ENCODE assay signal across 14 cellular contexts in the genomic region with DNA sequence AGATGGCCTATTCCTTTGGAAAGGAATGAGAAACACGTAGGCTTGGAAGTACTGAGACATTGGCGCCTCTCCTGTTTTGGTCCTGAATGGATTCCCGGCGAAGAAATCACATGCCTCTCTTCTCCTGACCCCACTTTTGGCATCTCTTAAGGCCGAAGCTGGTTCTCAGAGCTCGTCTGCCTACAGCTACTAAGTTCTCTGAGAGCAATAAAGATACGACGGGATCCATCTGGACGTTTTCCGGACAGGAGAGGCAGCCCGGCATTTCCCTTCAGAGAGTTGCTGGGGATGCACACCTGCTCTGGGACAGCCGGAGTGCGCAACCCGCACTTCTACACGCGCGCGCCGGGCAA.
DNase-seq lines count a peak whose midpoint lies in the region; ATAC-seq and TF ChIP-seq lines count a peak whose summit lies in the region.
"Had no signal": no experiment of that assay in that cellular context is flagged by ENCODE, and none has a peak within 500 bp of the region (broad histone marks: within the 10 kb centered on the region; RNA-seq: fewer than 3 reads in every experiment).

No MANE protein-coding gene starts in this region.

- no peak for ATAC-seq in HG02763 (IDR thresholded peaks at IDR 0.05; ENCODE audit: unreplicated experiment)
- ATAC-seq: naive thymus-derived CD8-positive, alpha-beta T cell had no signal

- TF ChIP-seq CTCF in AG04449 (IDR thresholded peaks at IDR 0.05; ENCODE audit: insufficient read depth, low read length, missing control alignments): no peak
- TF ChIP-seq CTCF in esophagus muscularis mucosa (IDR thresholded peaks at IDR 0.05): no peak
- no peak for TF ChIP-seq CTCF in osteoblast (IDR thresholded peaks at IDR 0.05; ENCODE audit: extremely low read depth, low read depth, low read length)

- H3K4me2 ChIP-seq in osteoblast (ENCODE audit: insufficient read depth, low read length): no peak overlapping the region
- H3K4me2 ChIP-seq: BLaER1 had no signal

- intact Hi-C loops in esophagus muscularis mucosa (cut with DNase I): loop anchor here (5.0 kb wide), 2 partner anchors 308 to 323 kb away; no protein-coding TSS in a partner anchor

- H3K9ac ChIP-seq in HUES6 (ENCODE audit: low read length): peak overlapping the region; percentile 17
- H3K9ac ChIP-seq: BLaER1 had no signal

- no peak overlapping the region for H2AFZ ChIP-seq in osteoblast (ENCODE audit: low read length)

- 14% methylated on average over 19 of the region's 19 CpGs for WGBS in esophagus muscularis mucosa

- H3K27ac ChIP-seq in HUES6 (ENCODE audit: low read depth, low read length) (no peak overlapping the region), esophagus muscularis mucosa (replicated peaks in 1 of 4) (no peak overlapping the region), osteoblast (ENCODE audit: low read depth, low read length) (no peak overlapping the region)
- H3K27ac ChIP-seq: BLaER1 had no signal

- H3K9me3 ChIP-seq in HUES6 (ENCODE audit: control insufficient read depth, insufficient read depth, low read depth, low read length): no peaks in the 10 kb centered on the region
- no peaks in the 10 kb centered on the region for H3K9me3 ChIP-seq in esophagus muscularis mucosa
- H3K9me3 ChIP-seq in osteoblast (ENCODE audit: low read depth, low read length): no peaks in the 10 kb centered on the region

- no peaks in the 10 kb centered on the region for H3K36me3 ChIP-seq in HUES6 (ENCODE audit: control insufficient read depth, insufficient read depth, low read length)
- no peaks in the 10 kb centered on the region for H3K36me3 ChIP-seq in esophagus muscularis mucosa
- no peaks in the 10 kb centered on the region for H3K36me3 ChIP-seq in osteoblast (ENCODE audit: insufficient read depth, low read length)
- H3K36me3 ChIP-seq: BLaER1 had no signal

- DNase-seq in AG04449 (ENCODE audit: low read depth, low spot score): no peak
- DNase-seq in esophagus muscularis mucosa (ENCODE audit: extremely low spot score): peak; percentile 86
- DNase-seq in osteoblast (ENCODE audit: insufficient read length, low spot score, missing footprints): peak; percentile 53
- DNase-seq in CD1c-positive myeloid dendritic cell (ENCODE audit: extremely low spot score): no peak
- no peak for DNase-seq in AG08395 (ENCODE audit: low spot score)
- no peak for DNase-seq in NCI-H2029 treated with DMSO at 0.1 percent for 48 hours (lab: John Stamatoyannopoulos, UW)
- DNase-seq: activated B cell treated with CpG ODN at 0.5 μM for 24 hours; GOT3; naive thymus-derived CD8-positive, alpha-beta T cell; SHP77 treated with DMSO at 0.1 percent for 48 hours; stimulated activated CD8-positive, alpha-beta memory T cell treated with anti-CD3 and anti-CD28 coated beads, Interleukin-4, amount 100 ng/mL, for 48 hours had no signal

- no peak for TF ChIP-seq EP300 in esophagus muscularis mucosa (IDR thresholded peaks at IDR 0.05)

- TF ChIP-seq POLR2A in esophagus muscularis mucosa (IDR thresholded peaks at IDR 0.05; ENCODE audit: low read depth): no peak

- no peaks in the 10 kb centered on the region for H3K79me2 ChIP-seq in osteoblast (ENCODE audit: insufficient read depth, low read length)

- H3K4me3 ChIP-seq in AG04449 (ENCODE audit: low read depth, low read length) (peak overlapping the region; percentile 45), HUES6 (ENCODE audit: low read depth, low read length) (peak overlapping the region; percentile 82), esophagus muscularis mucosa (peak overlapping the region; percentile 39 to 52 (median 46)), osteoblast (ENCODE audit: insufficient read depth, low read length) (no peak overlapping the region)
- H3K4me3 ChIP-seq: BLaER1 had no signal

- CTCF ChIA-PET in AG04449 (lab: Yijun Ruan, JAX): interaction anchor here (0.8 to 2.7 kb wide), 7 partner anchors 9 to 323 kb away, joined by 3 to 22 read pairs (median 3); no protein-coding TSS in a partner anchor

- H3K27me3 ChIP-seq in HUES6 (ENCODE audit: control insufficient read depth, insufficient read depth, low read length): peaks cover 49% of the 10 kb centered on the region
- H3K27me3 ChIP-seq in esophagus muscularis mucosa: peaks cover 0 to 18% (median 0%) of the 10 kb centered on the region in 4 donors
- peaks cover 32% of the 10 kb centered on the region for H3K27me3 ChIP-seq in osteoblast (ENCODE audit: insufficient read depth, low read length)
- H3K27me3 ChIP-seq: BLaER1 had no signal

- H3K4me1 ChIP-seq in HUES6 (ENCODE audit: control insufficient read depth, insufficient read depth, low read length) (no peaks in the 10 kb centered on the region), esophagus muscularis mucosa (peaks cover 2 to 15% (median 14%) of the 10 kb centered on the region in 4 donors), osteoblast (ENCODE audit: insufficient read depth, low read length) (no peaks in the 10 kb centered on the region)

- H4K20me1 ChIP-seq in osteoblast (ENCODE audit: insufficient read depth, low read length): no peaks in the 10 kb centered on the region
- H4K20me1 ChIP-seq: BLaER1 had no signal

- POLR2A ChIA-PET in AG04449 (lab: Yijun Ruan, JAX): no interaction called here

Comparison
In these comparisons a context has a peak if more than half of its experiments do, and no peak if none do; other contexts are left out.
1. DNase-seq: peak in esophagus muscularis mucosa (single experiment) and osteoblast (single experiment); none in AG04449 (single experiment), CD1c-positive myeloid dendritic cell (single experiment), AG08395 (single experiment) and NCI-H2029 treated with DMSO at 0.1 percent for 48 hours (single experiment).